In the genomic region with DNA sequence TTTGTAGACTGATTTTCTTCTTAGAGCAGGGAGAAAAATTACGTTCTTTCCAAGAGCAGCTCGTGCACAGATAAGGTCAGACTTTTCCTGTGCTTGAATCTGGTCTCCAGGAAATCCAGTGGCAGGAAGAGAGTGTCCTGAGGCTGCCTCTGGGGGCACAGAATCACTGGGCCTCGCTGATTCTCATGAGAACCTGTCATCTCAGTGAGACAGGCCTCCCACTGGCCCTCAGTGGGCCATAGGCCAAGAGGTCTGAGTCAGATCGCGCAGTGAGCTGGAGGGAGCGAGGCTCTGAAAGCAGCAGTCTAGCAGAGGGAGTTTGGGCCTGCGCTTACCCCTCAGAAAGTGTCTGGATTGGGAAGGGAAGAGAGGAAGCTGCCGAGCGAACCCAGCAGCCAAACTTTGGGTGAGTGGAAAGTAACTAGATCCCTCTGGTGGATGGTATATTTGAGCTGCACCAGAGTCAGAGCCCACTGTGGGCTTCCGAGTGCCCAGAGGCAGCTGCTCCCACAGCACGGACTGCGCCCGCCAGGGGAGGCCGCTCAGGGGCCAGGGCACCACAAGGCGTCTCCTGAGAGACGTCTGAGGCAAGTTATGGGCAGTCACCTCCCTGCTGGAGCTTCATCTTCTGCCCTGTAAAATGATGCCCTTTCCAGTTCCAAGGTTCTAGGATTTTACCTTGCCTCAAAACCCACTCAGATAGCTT, we compare ENCODE assay signal across 10 cellular contexts. TPM values are rescaled to one million over a fixed set of nuclear protein-coding genes. Genes with fewer than 3 reads are reported as not detected.
DNase-seq lines count a peak whose midpoint lies in the region; ATAC-seq, FAIRE-seq and TF ChIP-seq lines count a peak whose summit lies in the region.
"Had no signal": no experiment of that assay in that cellular context is flagged by ENCODE, and none has a peak within 500 bp of the region (broad histone marks: within the 10 kb centered on the region; RNA-seq: fewer than 3 reads in every experiment).

No MANE protein-coding gene starts in this region.

- DNase-seq in stimulated activated naive CD8-positive, alpha-beta T cell treated with anti-CD3 and anti-CD28 coated beads, Interleukin-15, Interleukin-2, amounts not matched to agents 100 U/mL and 50 U/mL, for 24 hours, result no peak
- DNase-seq in stimulated activated naive CD8-positive, alpha-beta T cell treated with anti-CD3 and anti-CD28 coated beads, Interleukin-15, amount 100 ng/mL, for 72 hours, result no peak
- DNase-seq in effector memory CD8-positive, alpha-beta T cell, result no peak
- DNase-seq in HepG2 (ENCODE audit: low spot score) (peak; percentile 44), GM10248 (ENCODE audit: extremely low spot score) (no peak), NCI-H146 treated with DMSO at 0.1 percent for 48 hours (lab: John Stamatoyannopoulos, UW; ENCODE audit: unreplicated experiment) (no peak), activated T-cell treated with anti-CD3 and anti-CD28 coated beads for 4 hours (no peak)
- DNase-seq: activated effector memory CD4-positive, alpha-beta T cell treated with anti-CD3 and anti-CD28 coated beads, Interleukin-2, amount 50 U/mL, for 16 hours had no signal

- peak overlapping the region; percentile 91 for H3K4me2 ChIP-seq in HepG2 (ENCODE audit: low read depth, low read length)

- TF ChIP-seq RAD21 in HepG2 (CRISPR knock-in tag; IDR thresholded peaks at IDR 0.05), result no peak

- FAIRE-seq in HepG2 (lab: Jason Lieb, UNC), result no peak

- H3K36me3 ChIP-seq in HepG2 (replicated peaks in 1 of 2; ENCODE audit: control insufficient read depth in 1 of 2, insufficient read depth in 2 of 2, low read length in 2 of 2), result peaks cover 1 to 7% of the 10 kb centered on the region in 2 experiments; a peak in 3 of 5 replicates

- H3K9ac ChIP-seq in HepG2 (ENCODE audit: insufficient read depth, low read depth, low read length), result no peak overlapping the region

- peak overlapping the region in 1 of 2 donors; percentile 79 for H3K27ac Mint-ChIP-seq in stimulated activated naive CD8-positive, alpha-beta T cell treated with anti-CD3 and anti-CD28 coated beads, Interleukin-15, amount 100 ng/mL, for 72 hours
- H3K27ac Mint-ChIP-seq in effector memory CD8-positive, alpha-beta T cell, result peak overlapping the region; percentile 19 to 32

- no peak overlapping the region for H2AFZ ChIP-seq in HepG2 (ENCODE audit: low read length)

- in situ Hi-C loops in HepG2 (cut with HindIII; ENCODE audit: extremely low pct_ligation_motif_present, low pct_unique_long_range_greater_than_20kb), result loop anchor here (25.0 kb wide), 1 partner anchor 287 kb away; no protein-coding TSS in a partner anchor

- POLR2A ChIA-PET in HepG2 (lab: Yijun Ruan, JAX) (interaction anchor here (0.9 to 6.3 kb wide), 16 partner anchors 10 to 324 kb away, joined by 3 to 216 read pairs (median 4); partner anchors contain the start of genes GDF7, HS1BP3, LDAH and RHOB), GM10248 (lab: Yijun Ruan, JAX) (interaction anchor here (1.0 kb wide), 1 partner anchor 228 kb away, joined by 4 read pairs; the partner anchor contains the start of gene RHOB)

- peaks cover 54% of the 10 kb centered on the region for H3K27me3 Mint-ChIP-seq in stimulated activated naive CD8-positive, alpha-beta T cell treated with anti-CD3 and anti-CD28 coated beads, Interleukin-15, amount 100 ng/mL, for 72 hours
- H3K27me3 Mint-ChIP-seq in effector memory CD8-positive, alpha-beta T cell, result peaks cover 33 to 55% of the 10 kb centered on the region in 2 donors

- CTCF ChIA-PET in HepG2 (lab: Yijun Ruan, JAX; ENCODE audit: low intra/inter-chr PET ratio, low total read pairs) (interaction anchor here (1.6 to 3.0 kb wide), 5 partner anchors 8 to 288 kb away, joined by 5 to 61 read pairs (median 6); partner anchors contain the start of gene GDF7), GM10248 (lab: Yijun Ruan, JAX) (interaction anchor here (1.0 to 8.5 kb wide), 10 partner anchors 9 to 287 kb away, joined by 3 to 135 read pairs (median 12); partner anchors contain the start of gene GDF7)

- ATAC-seq in stimulated activated naive CD8-positive, alpha-beta T cell treated with anti-CD3 and anti-CD28 coated beads, Interleukin-15, Interleukin-2, amounts not matched to agents 100 U/mL and 50 U/mL, for 24 hours, result peak; percentile 3
- no peak for ATAC-seq in stimulated activated naive CD8-positive, alpha-beta T cell treated with anti-CD3 and anti-CD28 coated beads, Interleukin-15, amount 100 ng/mL, for 72 hours
- no peak for ATAC-seq in effector memory CD8-positive, alpha-beta T cell (replicated peaks)
- ATAC-seq in HepG2, result peak; percentile 33
- no peak for ATAC-seq in GM18505 (IDR thresholded peaks at IDR 0.05; ENCODE audit: unreplicated experiment)

- H3K79me2 ChIP-seq in HepG2 (ENCODE audit: insufficient read depth, low read length), result no peaks in the 10 kb centered on the region

- TF ChIP-seq POLR2A in HepG2 (IDR thresholded peaks at IDR 0.05; ENCODE audit: insufficient read depth in 1 of 2, low read depth in 2 of 2, low read length in 2 of 2) (no peak), GM18505 (IDR thresholded peaks at IDR 0.05; ENCODE audit: borderline replicate concordance, extremely low read depth, insufficient read depth, insufficient read length) (no peak)

- intact Hi-C loops in HepG2 (cut with micrococcal nuclease; ENCODE audit: unreplicated experiment), result loop anchor here (5.0 kb wide), 1 partner anchor 82 kb away; no protein-coding TSS in a partner anchor

- H3K4me3 Mint-ChIP-seq in stimulated activated naive CD8-positive, alpha-beta T cell treated with anti-CD3 and anti-CD28 coated beads, Interleukin-15, amount 100 ng/mL, for 72 hours, result no peak overlapping the region
- no peak overlapping the region for H3K4me3 Mint-ChIP-seq in effector memory CD8-positive, alpha-beta T cell

- peaks cover 44% of the 10 kb centered on the region for H3K4me1 ChIP-seq in HepG2 (ENCODE audit: insufficient read depth, low read length)

- peaks cover 6% of the 10 kb centered on the region for H3K4me1 Mint-ChIP-seq in stimulated activated naive CD8-positive, alpha-beta T cell treated with anti-CD3 and anti-CD28 coated beads, Interleukin-15, amount 100 ng/mL, for 72 hours
- H3K4me1 Mint-ChIP-seq in effector memory CD8-positive, alpha-beta T cell (ENCODE audit: low read depth in 2 of 2), result peaks cover 0 to 2% of the 10 kb centered on the region in 2 donors

- TF ChIP-seq EP300 in HepG2 (IDR thresholded peaks at IDR 0.05; ENCODE audit: low read depth in 2 of 2, low read length in 2 of 2) (no peak), HepG2 (CRISPR knock-in tag; IDR thresholded peaks at IDR 0.05; ENCODE audit: borderline replicate concordance) (no peak)

- BruUV-seq in HepG2 (replicated peaks; lab: Mats Ljungman, UMichigan), result no TSS peak

- TF ChIP-seq CTCF in HepG2 (CRISPR knock-in tag; IDR thresholded peaks at IDR 0.05), result no peak; the same call in 1 of the 2 replicates
- no peak for TF ChIP-seq CTCF in GM10248 (IDR thresholded peaks at IDR 0.05; ENCODE audit: control extremely low read depth, extremely low read depth, low read depth, missing control alignments)

- no peaks in the 10 kb centered on the region for H3K27me3 ChIP-seq in HepG2 (ENCODE audit: control insufficient read depth in 1 of 2, insufficient read depth in 2 of 2, low read length in 2 of 2)

- peak overlapping the region; percentile 75 for H3K27ac ChIP-seq in HepG2 (ENCODE audit: extremely low read length, insufficient read depth, low read length)

- 57% methylated on average over 9 of the region's 16 CpGs for WGBS in HepG2 (ENCODE audit: low lambda C conversion rate)

- H3K36me3 Mint-ChIP-seq in effector memory CD8-positive, alpha-beta T cell (ENCODE audit: insufficient read depth), result peaks cover 16% of the 10 kb centered on the region

- no peaks in the 10 kb centered on the region for H4K20me1 ChIP-seq in HepG2 (ENCODE audit: insufficient read depth, low read length)

- no peaks in the 10 kb centered on the region for H3K9me3 ChIP-seq in HepG2 (ENCODE audit: low read length)

- H3K9me3 Mint-ChIP-seq in stimulated activated naive CD8-positive, alpha-beta T cell treated with anti-CD3 and anti-CD28 coated beads, Interleukin-15, amount 100 ng/mL, for 72 hours, result no peaks in the 10 kb centered on the region
- no peaks in the 10 kb centered on the region for H3K9me3 Mint-ChIP-seq in effector memory CD8-positive, alpha-beta T cell

- H3K4me3 ChIP-seq in HepG2 (replicated peaks in 1 of 3; ENCODE audit: insufficient read depth in 1 of 3, low read depth in 2 of 3, low read length in 3 of 3), result peak overlapping the region in 1 of 3 experiments; percentile 64; a peak in 2 of 6 replicates

RNA-seq across cellular contexts. Expression of gene GDF7, which starts 8.2 kb away (rescaled TPM):
- total RNA-seq in HepG2 (2016; rRNA removed; fragmentation: Illumina TruSeq; extraction: Trizol), result 10.2 and 15.0 TPM in 2 replicates
- total RNA-seq in HepG2 (2016; cell fraction: cytosol; rRNA removed; fragmentation: Illumina TruSeq; extraction: Trizol; ENCODE audit: low read depth), result 1.6 and 1.8 TPM in 2 replicates
- total RNA-seq in HepG2 (2016; cell fraction: insoluble cytoplasmic fraction; rRNA removed; fragmentation: Illumina TruSeq; extraction: Trizol), result 9.2 and 15.1 TPM in 2 replicates
- 5.3 and 5.6 TPM in 2 replicates for total RNA-seq in HepG2 (2016; cell fraction: membrane; rRNA removed; fragmentation: Illumina TruSeq; extraction: Trizol)
- 16.7 and 18.1 TPM in 2 replicates for total RNA-seq in HepG2 (2016; cell fraction: nucleus; rRNA removed; fragmentation: Illumina TruSeq; extraction: Trizol)
- polyA plus RNA-seq in HepG2 (2011; rRNA removed), result 1.6 and 3.0 TPM in 2 replicates
- polyA plus RNA-seq in HepG2 (2011; cell fraction: cytosol; rRNA removed), result 1.5 and 1.9 TPM in 2 replicates
- polyA plus RNA-seq in HepG2 (2011; cell fraction: nucleus; rRNA removed), result 6.3 and 9.6 TPM in 2 replicates
- polyA plus RNA-seq in HepG2 (2012), result 4.5 and 5.8 TPM in 2 replicates
- polyA plus RNA-seq in HepG2 (2016; cell fraction: cytosol; fragmentation: Illumina TruSeq; extraction: Trizol; ENCODE audit: low read depth), result 0.75 and 0.80 TPM in 2 replicates
- polyA plus RNA-seq in HepG2 (2016; cell fraction: insoluble cytoplasmic fraction; fragmentation: Illumina TruSeq; extraction: Trizol; ENCODE audit: low read depth), result 5.6 and 5.9 TPM in 2 replicates
- polyA plus RNA-seq in HepG2 (2016; cell fraction: membrane; fragmentation: Illumina TruSeq; extraction: Trizol; ENCODE audit: low read depth), result 2.3 and 2.7 TPM in 2 replicates
- polyA plus RNA-seq in HepG2 (2016; cell fraction: nucleus; fragmentation: Illumina TruSeq; extraction: Trizol; ENCODE audit: insufficient read depth, low read depth), result 19.8 and 21.2 TPM in 2 replicates
- 5.0 TPM in 1 of 2 replicates, not detected in the other for polyA minus RNA-seq in HepG2 (2011; rRNA and poly(A)+ RNA removed; ENCODE audit: low replicate concordance)
- 2.5 and 4.1 TPM in 2 replicates for polyA minus RNA-seq in HepG2 (2011; cell fraction: cytosol; rRNA and poly(A)+ RNA removed)
- 2.4 and 4.5 TPM in 2 replicates for polyA minus RNA-seq in HepG2 (2011; cell fraction: nucleus; rRNA and poly(A)+ RNA removed)
- total RNA-seq: T-helper 1 cell treated with Interleukin-12 subunit alpha and Interleukin-12 subunit beta and Interleukin-4 antibody, amounts not matched to agents 30 ng/mL and 1 ng/mL, for 36 hours had no signal

RNA-seq across cellular contexts. Expression of gene HS1BP3, which starts 24.2 kb away (rescaled TPM):
- 22.0 and 22.8 TPM in 2 replicates for total RNA-seq in HepG2 (2016; rRNA removed; fragmentation: Illumina TruSeq; extraction: Trizol)
- total RNA-seq in HepG2 (2016; cell fraction: cytosol; rRNA removed; fragmentation: Illumina TruSeq; extraction: Trizol; ENCODE audit: low read depth), result 4.7 and 4.9 TPM in 2 replicates
- total RNA-seq in HepG2 (2016; cell fraction: insoluble cytoplasmic fraction; rRNA removed; fragmentation: Illumina TruSeq; extraction: Trizol), result 18.5 and 23.5 TPM in 2 replicates
- 12.9 and 13.2 TPM in 2 replicates for total RNA-seq in HepG2 (2016; cell fraction: membrane; rRNA removed; fragmentation: Illumina TruSeq; extraction: Trizol)
- total RNA-seq in HepG2 (2016; cell fraction: nucleus; rRNA removed; fragmentation: Illumina TruSeq; extraction: Trizol), result 16.8 and 19.0 TPM in 2 replicates
- polyA plus RNA-seq in HepG2 (2011; rRNA removed), result 15.2 and 17.3 TPM in 2 replicates
- 9.2 and 11.9 TPM in 2 replicates for polyA plus RNA-seq in HepG2 (2011; cell fraction: cytosol; rRNA removed)
- 20.1 and 23.4 TPM in 2 replicates for polyA plus RNA-seq in HepG2 (2011; cell fraction: nucleus; rRNA removed)
- polyA plus RNA-seq in HepG2 (2012), result 13.4 and 14.5 TPM in 2 replicates
- polyA plus RNA-seq in HepG2 (2016; cell fraction: cytosol; fragmentation: Illumina TruSeq; extraction: Trizol; ENCODE audit: low read depth), result 5.3 and 5.4 TPM in 2 replicates
- polyA plus RNA-seq in HepG2 (2016; cell fraction: insoluble cytoplasmic fraction; fragmentation: Illumina TruSeq; extraction: Trizol; ENCODE audit: low read depth), result 19.1 and 22.3 TPM in 2 replicates
- polyA plus RNA-seq in HepG2 (2016; cell fraction: membrane; fragmentation: Illumina TruSeq; extraction: Trizol; ENCODE audit: low read depth), result 8.7 and 10.7 TPM in 2 replicates
- polyA plus RNA-seq in HepG2 (2016; cell fraction: nucleus; fragmentation: Illumina TruSeq; extraction: Trizol; ENCODE audit: insufficient read depth, low read depth), result 19.4 and 22.9 TPM in 2 replicates
- 14.3 and 29.5 TPM in 2 replicates for polyA minus RNA-seq in HepG2 (2011; rRNA and poly(A)+ RNA removed; ENCODE audit: low replicate concordance)
- polyA minus RNA-seq in HepG2 (2011; cell fraction: cytosol; rRNA and poly(A)+ RNA removed), result 11.9 and 13.8 TPM in 2 replicates
- 28.6 and 28.8 TPM in 2 replicates for polyA minus RNA-seq in HepG2 (2011; cell fraction: nucleus; rRNA and poly(A)+ RNA removed)

Comparison
In these comparisons a context has a peak if more than half of its experiments do, and no peak if none do; other contexts are left out.
1. ATAC-seq: peak in stimulated activated naive CD8-positive, alpha-beta T cell treated with anti-CD3 and anti-CD28 coated beads, Interleukin-15, Interleukin-2, amounts not matched to agents 100 U/mL and 50 U/mL, for 24 hours (single experiment) and HepG2 (single experiment); none in stimulated activated naive CD8-positive, alpha-beta T cell treated with anti-CD3 and anti-CD28 coated beads, Interleukin-15, amount 100 ng/mL, for 72 hours (single experiment), effector memory CD8-positive, alpha-beta T cell (single experiment) and GM18505 (single experiment).